9 cellular contexts compared by ENCODE assay signal in genomic region chr6:158854214-158855101, GRCh38. TPM values are rescaled to one million over a fixed set of nuclear protein-coding genes. Genes with fewer than 3 reads are reported as not detected.
DNase-seq lines count a peak whose midpoint lies in the region; ATAC-seq and TF ChIP-seq lines count a peak whose summit lies in the region.
"Had no signal": no experiment of that assay in that cellular context is flagged by ENCODE, and none has a peak within 500 bp of the region (broad histone marks: within the 10 kb centered on the region; RNA-seq: fewer than 3 reads in every experiment).

No MANE protein-coding gene starts in this region.

- H3K27ac Mint-ChIP-seq in activated CD8-positive, alpha-beta memory T cell treated with anti-CD3 and anti-CD28 coated beads, Interleukin-2, amount 10 ng/mL, durations not matched to agents 7 days and 5 days, result no peak overlapping the region

- CTCF ChIA-PET in activated CD8-positive, alpha-beta memory T cell treated with anti-CD3 and anti-CD28 coated beads, Interleukin-2, amount 10 ng/mL, durations not matched to agents 7 days and 5 days (lab: Charles Lee), result interaction anchor here (1.2 to 4.7 kb wide), 8 partner anchors 8 to 119 kb away, joined by 3 to 38 read pairs (median 4); partner anchors contain the start of gene EZR

- H3K4me1 ChIP-seq in RWPE2 (ENCODE audit: insufficient read depth, poor library complexity, severe bottlenecking), result peaks cover 45% of the 10 kb centered on the region

- H3K4me3 ChIP-seq in RWPE2 (ENCODE audit: severe bottlenecking), result no peak overlapping the region

- DNase-seq in activated CD8-positive, alpha-beta memory T cell treated with anti-CD3 and anti-CD28 coated beads, Interleukin-2, amount 10 ng/mL, durations not matched to agents 7 days and 5 days, result no peak
- no peak for DNase-seq in activated CD8-positive, alpha-beta memory T cell treated with anti-CD3 and anti-CD28 coated beads, Interleukin-2, amount 50 U/mL, for 4 hours
- no peak for DNase-seq in RWPE2 (ENCODE audit: low spot score)
- no peak for DNase-seq in epithelial cell of prostate (ENCODE audit: low read depth, low spot score)
- DNase-seq in stimulated activated naive CD4-positive, alpha-beta T cell treated with Interleukin-2 at 50 U/mL for 16 hours (lab: John Stamatoyannopoulos, UW), result peak; percentile 13
- no peak for DNase-seq in DMS 273 treated with DMSO at 0.1 percent for 48 hours (lab: John Stamatoyannopoulos, UW)
- no peak for DNase-seq in DMS114 treated with DMSO at 0.1 percent for 48 hours (lab: John Stamatoyannopoulos, UW; ENCODE audit: unreplicated experiment)

- no peaks in the 10 kb centered on the region for H3K9me3 Mint-ChIP-seq in activated CD8-positive, alpha-beta memory T cell treated with anti-CD3 and anti-CD28 coated beads, Interleukin-2, amount 10 ng/mL, durations not matched to agents 7 days and 5 days (ENCODE audit: low read depth)

- H3K4me1 Mint-ChIP-seq in activated CD8-positive, alpha-beta memory T cell treated with anti-CD3 and anti-CD28 coated beads, Interleukin-2, amount 10 ng/mL, durations not matched to agents 7 days and 5 days, result peaks cover 19% of the 10 kb centered on the region

- H3K4me3 Mint-ChIP-seq in activated CD8-positive, alpha-beta memory T cell treated with anti-CD3 and anti-CD28 coated beads, Interleukin-2, amount 10 ng/mL, durations not matched to agents 7 days and 5 days, result peak overlapping the region; percentile 23

- H3K9me3 ChIP-seq in RWPE2 (ENCODE audit: severe bottlenecking), result no peaks in the 10 kb centered on the region
- H3K9me3 ChIP-seq: Caco-2 had no signal

- TF ChIP-seq CTCF in RWPE2 (IDR thresholded peaks at IDR 0.05; ENCODE audit: poor library complexity, severe bottlenecking), result no peak

- H3K27me3 Mint-ChIP-seq in activated CD8-positive, alpha-beta memory T cell treated with anti-CD3 and anti-CD28 coated beads, Interleukin-2, amount 10 ng/mL, durations not matched to agents 7 days and 5 days, result peaks cover 2% of the 10 kb centered on the region

- H3K36me3 Mint-ChIP-seq in activated CD8-positive, alpha-beta memory T cell treated with anti-CD3 and anti-CD28 coated beads, Interleukin-2, amount 10 ng/mL, durations not matched to agents 7 days and 5 days, result peaks cover 3% of the 10 kb centered on the region

- no peaks in the 10 kb centered on the region for H3K27me3 ChIP-seq in RWPE2 (ENCODE audit: insufficient read depth, poor library complexity, severe bottlenecking)

- H3K27ac ChIP-seq in RWPE2 (ENCODE audit: poor library complexity, severe bottlenecking), result peak overlapping the region; percentile 98
- peak overlapping the region; percentile 98 for H3K27ac ChIP-seq in epithelial cell of prostate

- ATAC-seq in activated CD8-positive, alpha-beta memory T cell treated with anti-CD3 and anti-CD28 coated beads, Interleukin-2, amount 10 ng/mL, durations not matched to agents 7 days and 5 days, result peak; percentile 24
- ATAC-seq in RWPE2 (ENCODE audit: low read depth) (no peak), GM19351 (IDR thresholded peaks at IDR 0.05; ENCODE audit: unreplicated experiment) (no peak)

- H3K36me3 ChIP-seq in RWPE2 (ENCODE audit: low read depth), result no peaks in the 10 kb centered on the region

RNA-seq across cellular contexts. Expression of gene EZR, which starts 35.3 kb away (rescaled TPM):
- 100 to 1,000 TPM; 187 to 214 TPM for total RNA-seq in activated CD8-positive, alpha-beta memory T cell treated with anti-CD3 and anti-CD28 coated beads, Interleukin-2, amount 10 ng/mL, durations not matched to agents 7 days and 5 days
